In genomic region chr12:54005531-54005852, GRCh38 we compare ENCODE assay signal across 11 cellular contexts. TPM values are rescaled to one million over a fixed set of nuclear protein-coding genes. Genes with fewer than 3 reads are reported as not detected.
DNase-seq lines count a peak whose midpoint lies in the region; ATAC-seq and TF ChIP-seq lines count a peak whose summit lies in the region.
"Had no signal": no experiment of that assay in that cellular context is flagged by ENCODE, and none has a peak within 500 bp of the region (broad histone marks: within the 10 kb centered on the region; RNA-seq: fewer than 3 reads in every experiment).

No MANE protein-coding gene starts in this region.

- in situ Hi-C loops in GM13977 (cut with MboI; ENCODE audit: low pct_unique_long_range_greater_than_20kb, low sequenced_read_pairs, unreplicated experiment): loop anchor here (25.0 kb wide), 1 partner anchor 357 kb away; the partner anchor contains the start of gene GPR84

- TF ChIP-seq CTCF in endothelial cell (IDR thresholded peaks at IDR 0.05; ENCODE audit: unreplicated experiment) (no peak), psoas muscle (IDR thresholded peaks at IDR 0.05) (no peak), GM13977 (IDR thresholded peaks at IDR 0.05; ENCODE audit: extremely low read depth, insufficient read depth, missing control alignments) (no peak)

- POLR2A ChIA-PET in CD4-positive, alpha-beta memory T cell (lab: Charles Lee; ENCODE audit: partially characterized antibody): interaction anchor here (1.0 to 4.2 kb wide), 3 partner anchors 9 to 186 kb away, joined by 5 to 19 read pairs (median 9); no protein-coding TSS in a partner anchor
- POLR2A ChIA-PET in HEK293T (lab: Yijun Ruan, JAX): interaction anchor here (0.6 to 2.1 kb wide), 4 partner anchors 11 to 38 kb away, joined by 3 to 15 read pairs (median 3); no protein-coding TSS in a partner anchor

- peaks cover 68 to 86% of the 10 kb centered on the region in 2 donors for H3K27me3 Mint-ChIP-seq in CD4-positive, alpha-beta memory T cell
- H3K27me3 Mint-ChIP-seq in endothelial cell (ENCODE audit: unreplicated experiment): peaks cover 34% of the 10 kb centered on the region

- ATAC-seq in psoas muscle (no peak), GM18873 (IDR thresholded peaks at IDR 0.05; ENCODE audit: low FRiP score, unreplicated experiment) (no peak)

- no peak overlapping the region for H3K27ac ChIP-seq in CD4-positive, alpha-beta memory T cell (ENCODE audit: low read depth, low read length)
- peak overlapping the region; percentile 95 for H3K27ac ChIP-seq in psoas muscle
- H3K27ac ChIP-seq: cardiac muscle cell had no signal

- H3K4me1 ChIP-seq in CD4-positive, alpha-beta memory T cell (ENCODE audit: insufficient read depth, low read length): peaks cover 19% of the 10 kb centered on the region
- peaks cover 22% of the 10 kb centered on the region for H3K4me1 ChIP-seq in psoas muscle

- peaks cover 0 to 2% (median 0%) of the 10 kb centered on the region in 8 donors for H3K9me3 Mint-ChIP-seq in CD4-positive, alpha-beta memory T cell
- H3K9me3 Mint-ChIP-seq in endothelial cell (ENCODE audit: unreplicated experiment): no peaks in the 10 kb centered on the region

- H3K27ac Mint-ChIP-seq in CD4-positive, alpha-beta memory T cell: peak overlapping the region in 2 of 7 donors; percentile 5 to 58
- H3K27ac Mint-ChIP-seq in endothelial cell (ENCODE audit: unreplicated experiment): no peak overlapping the region

- H3K9me3 ChIP-seq in CD4-positive, alpha-beta memory T cell (ENCODE audit: control insufficient read depth in 1 of 2, low read length in 2 of 2): no peaks in the 10 kb centered on the region
- H3K9me3 ChIP-seq in psoas muscle: no peaks in the 10 kb centered on the region

- CTCF ChIA-PET in CD4-positive, alpha-beta memory T cell (lab: Charles Lee; ENCODE audit: partially characterized antibody): interaction anchor here (0.6 to 6.9 kb wide), 11 partner anchors 11 to 348 kb away, joined by 3 to 109 read pairs (median 5); partner anchors contain the start of gene SMUG1
- CTCF ChIA-PET in HEK293T (lab: Yijun Ruan, JAX): interaction anchor here (0.6 to 2.0 kb wide), 12 partner anchors 11 to 209 kb away, joined by 3 to 8 read pairs (median 4); partner anchors contain the start of genes HOXC4 and HOXC5

- H3K4me3 ChIP-seq in CD4-positive, alpha-beta memory T cell (ENCODE audit: low read length in 2 of 2): no peak overlapping the region
- H3K4me3 ChIP-seq in psoas muscle: peak overlapping the region; percentile 78
- H3K4me3 ChIP-seq: cardiac muscle cell had no signal

- H3K36me3 Mint-ChIP-seq in CD4-positive, alpha-beta memory T cell: no peaks in the 10 kb centered on the region
- H3K36me3 Mint-ChIP-seq in endothelial cell (ENCODE audit: low read depth, unreplicated experiment): no peaks in the 10 kb centered on the region

- peak overlapping the region in 5 of 8 donors; percentile 35 to 82 (median 74) for H3K4me3 Mint-ChIP-seq in CD4-positive, alpha-beta memory T cell
- peak overlapping the region; percentile 31 for H3K4me3 Mint-ChIP-seq in endothelial cell (ENCODE audit: unreplicated experiment)

- peaks cover 9 to 38% (median 24%) of the 10 kb centered on the region in 4 donors for H3K4me1 Mint-ChIP-seq in CD4-positive, alpha-beta memory T cell
- H3K4me1 Mint-ChIP-seq in endothelial cell (ENCODE audit: unreplicated experiment): peaks cover 11% of the 10 kb centered on the region

- peaks cover 84% of the 10 kb centered on the region for H3K27me3 ChIP-seq in CD4-positive, alpha-beta memory T cell (ENCODE audit: insufficient read depth, low read length)
- no peaks in the 10 kb centered on the region for H3K27me3 ChIP-seq in psoas muscle (ENCODE audit: insufficient read depth in 3 of 3, low read length in 2 of 3)

- H3K36me3 ChIP-seq in CD4-positive, alpha-beta memory T cell (ENCODE audit: insufficient read depth, low read length): no peaks in the 10 kb centered on the region
- no peaks in the 10 kb centered on the region for H3K36me3 ChIP-seq in psoas muscle (ENCODE audit: insufficient read depth in 1 of 2, low read depth in 1 of 2)
- H3K36me3 ChIP-seq: cardiac muscle cell had no signal

- WGBS in psoas muscle, 3 donors: 25 to 32% (median 26%) methylated on average over 26 of the region's 26 CpGs

- no peak for DNase-seq in CD4-positive, alpha-beta memory T cell
- DNase-seq in HEK293T (ENCODE audit: extremely low spot score): no peak
- no peak for DNase-seq in endothelial cell (ENCODE audit: low spot score)
- peak in 1 of 2 donors; percentile 64 for DNase-seq in psoas muscle
- no peak for DNase-seq in activated gamma-delta T cell treated with Interleukin-2 at 50 U/mL for 16 hours
- DNase-seq in NCI-H1930 (lab: John Stamatoyannopoulos, UW): no peak
- DNase-seq in GM13977 (ENCODE audit: low spot score): no peak

- intact Hi-C loops in CD4-positive, alpha-beta memory T cell (cut with micrococcal nuclease): loop anchor here (5.0 kb wide), 1 partner anchor 372 kb away; no protein-coding TSS in a partner anchor
- intact Hi-C loops in psoas muscle (cut with DNase I): loop anchor here in 1 of 2 donors (5.0 kb wide), 1 partner anchor 192 kb away; no protein-coding TSS in a partner anchor

TF ChIP-seq in HEK293T, 16 proteins besides CTCF, POLR2A, EP300 and RAD21:
- TF ChIP-seq TARDBP (IDR thresholded peaks at IDR 0.05) (no peak), L3MBTL2 (conservative IDR thresholded peaks at IDR 0.05) (peak; percentile 43; the same call in 1 of the 2 replicates)

RNA-seq across cellular contexts. Expression of gene HOXC8, which starts 3.3 kb away (rescaled TPM):
- total RNA-seq in CD4-positive, alpha-beta memory T cell: not detected
- polyA plus RNA-seq in CD4-positive, alpha-beta memory T cell: not detected
- total RNA-seq in endothelial cell (ENCODE audit: unreplicated experiment) (not detected), psoas muscle (10 to 100 TPM in 1 of 4 donors, 1 to 10 TPM in 3; 6.7 to 10.2 (median 9.0) TPM)
- polyA plus RNA-seq in psoas muscle: 1 to 10 TPM; 1.6 to 8.8 (median 3.3) TPM
- total RNA-seq: temporal lobe had no signal
- polyA plus RNA-seq: cardiac muscle cell had no signal

RNA-seq across cellular contexts. Expression of gene HOXC9, which starts 5.5 kb away (rescaled TPM):
- total RNA-seq in CD4-positive, alpha-beta memory T cell: not detected
- not detected for polyA plus RNA-seq in CD4-positive, alpha-beta memory T cell
- total RNA-seq in endothelial cell (ENCODE audit: unreplicated experiment) (0.28 TPM), psoas muscle (10 to 100 TPM in 2 of 4 donors, 1 to 10 TPM in 2; 6.4 to 14.6 (median 9.2) TPM)
- 10 to 100 TPM in 2 of 3 donors, 1 to 10 TPM in 1; 8.8 to 31.1 (median 16.4) TPM for polyA plus RNA-seq in psoas muscle
- total RNA-seq: cardiac muscle cell, temporal lobe had no signal
- polyA plus RNA-seq: cardiac muscle cell had no signal

RNA-seq across cellular contexts. Expression of gene HOXC10, which starts 20.5 kb away (rescaled TPM):
- not detected for total RNA-seq in CD4-positive, alpha-beta memory T cell
- polyA plus RNA-seq in CD4-positive, alpha-beta memory T cell: not detected
- 1.9 TPM for total RNA-seq in endothelial cell (ENCODE audit: unreplicated experiment)
- total RNA-seq in psoas muscle: 10 to 100 TPM in 2 of 4 donors, 1 to 10 TPM in 2; 3.0 to 79.4 (median 34.3) TPM
- 100 to 1,000 TPM in 1 of 3 donors, 10 to 100 TPM in 2; 43.4 to 129 (median 74.1) TPM for polyA plus RNA-seq in psoas muscle
- total RNA-seq: cardiac muscle cell, temporal lobe had no signal
- polyA plus RNA-seq: cardiac muscle cell had no signal

RNA-seq across cellular contexts. Expression of gene HOXC6, which starts 22.7 kb away (rescaled TPM):
- not detected for total RNA-seq in CD4-positive, alpha-beta memory T cell
- polyA plus RNA-seq in CD4-positive, alpha-beta memory T cell: not detected
- total RNA-seq in endothelial cell (ENCODE audit: unreplicated experiment) (0.21 TPM), psoas muscle (10 to 100 TPM in 2 of 4 donors, 1 to 10 TPM in 2; 5.2 to 23.6 (median 12.5) TPM)
- 1 to 10 TPM; 2.2 to 9.5 (median 4.7) TPM for polyA plus RNA-seq in psoas muscle
- total RNA-seq: cardiac muscle cell, temporal lobe had no signal
- polyA plus RNA-seq: cardiac muscle cell had no signal

RNA-seq across cellular contexts. Expression of gene HOXC5, which starts 27.4 kb away (rescaled TPM):
- not detected for total RNA-seq in CD4-positive, alpha-beta memory T cell
- polyA plus RNA-seq in CD4-positive, alpha-beta memory T cell: not detected
- total RNA-seq in endothelial cell (ENCODE audit: unreplicated experiment) (not detected), psoas muscle (1 to 10 TPM in 2 of 4 donors, under 1 TPM in 2; 0.25 to 3.3 (median 1.1) TPM)
- polyA plus RNA-seq in psoas muscle: under 1 TPM; 0.03 to 0.58 (median 0.04) TPM
- total RNA-seq: cardiac muscle cell, H4, temporal lobe had no signal
- polyA plus RNA-seq: cardiac muscle cell had no signal
